ENCODE assay signal across 26 cellular contexts in the genomic region with DNA sequence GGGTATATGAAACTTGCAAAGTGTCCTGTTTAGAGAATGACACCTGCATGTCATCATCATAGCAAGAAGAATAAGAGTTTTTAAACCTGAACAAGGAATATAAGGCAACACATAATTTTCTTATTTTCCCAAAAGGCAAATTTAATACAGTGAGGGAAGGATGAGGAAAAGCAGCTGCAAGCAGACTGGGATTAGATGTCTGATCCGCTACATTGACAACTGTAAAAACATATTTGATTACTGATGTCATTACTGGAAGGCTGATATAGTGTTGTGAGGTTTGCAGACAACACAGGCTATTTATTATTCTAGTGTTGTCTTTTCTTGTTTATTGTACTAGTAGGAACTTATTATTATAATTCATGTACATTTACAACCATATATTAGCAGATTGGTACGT.
"Had no signal": no experiment of that assay in that cellular context is flagged by ENCODE, and none has a peak within 500 bp of the region (broad histone marks: within the 10 kb centered on the region; RNA-seq: fewer than 3 reads in every experiment).

No MANE protein-coding gene starts in this region.

- H3K9me3 Mint-ChIP-seq: central memory CD8-positive, alpha-beta T cell; naive B cell; stimulated activated naive CD8-positive, alpha-beta T cell treated with anti-CD3 and anti-CD28 coated beads, Interleukin-15, amount 100 ng/mL, for 72 hours had no signal

- H3K27me3 Mint-ChIP-seq: central memory CD8-positive, alpha-beta T cell; effector memory CD8-positive, alpha-beta T cell; naive B cell; natural killer cell treated with Interleukin-12 subunit alpha and Interleukin-12 subunit beta and Interleukin-15 and Interleukin-18, amount 100 ng/mL, for 72 hours; stimulated activated naive CD8-positive, alpha-beta T cell treated with anti-CD3 and anti-CD28 coated beads, Interleukin-15, amount 100 ng/mL, for 72 hours had no signal

- H3K9me3 ChIP-seq: esophagus squamous epithelium, left ventricle myocardium inferior, lower lobe of right lung, prostate gland, right atrium auricular region, sigmoid colon, thoracic aorta, tibial nerve, upper lobe of left lung had no signal

- H3K4me1 Mint-ChIP-seq: central memory CD8-positive, alpha-beta T cell; immature natural killer cell; naive B cell; stimulated activated naive CD8-positive, alpha-beta T cell treated with anti-CD3 and anti-CD28 coated beads, Interleukin-15, amount 100 ng/mL, for 72 hours had no signal

- H3K4me1 ChIP-seq: esophagus squamous epithelium, left ventricle myocardium inferior, lower lobe of right lung, prostate gland, right atrium auricular region, upper lobe of left lung had no signal

- H3K36me3 ChIP-seq: esophagus squamous epithelium, left ventricle myocardium inferior, lower lobe of right lung, prostate gland, right atrium auricular region, sigmoid colon, thoracic aorta, tibial nerve, upper lobe of left lung had no signal

- H3K27ac ChIP-seq: coronary artery, esophagus squamous epithelium, left ventricle myocardium inferior, lower lobe of right lung, prostate gland, right atrium auricular region, sigmoid colon, thoracic aorta, tibial nerve, upper lobe of left lung had no signal

- H3K27me3 ChIP-seq: esophagus squamous epithelium, right atrium auricular region, sigmoid colon, tibial nerve, upper lobe of left lung had no signal

- H3K4me3 ChIP-seq: coronary artery, esophagus squamous epithelium, left ventricle myocardium inferior, lower lobe of right lung, prostate gland, right atrium auricular region, sigmoid colon, thoracic aorta, tibial nerve, upper lobe of left lung had no signal

- H3K4me3 Mint-ChIP-seq: central memory CD8-positive, alpha-beta T cell; effector memory CD8-positive, alpha-beta T cell; immature natural killer cell; naive B cell; natural killer cell treated with Interleukin-12 subunit alpha and Interleukin-12 subunit beta and Interleukin-15 and Interleukin-18, amount 100 ng/mL, for 72 hours; stimulated activated naive CD8-positive, alpha-beta T cell treated with anti-CD3 and anti-CD28 coated beads, Interleukin-15, amount 100 ng/mL, for 72 hours had no signal

- H3K27ac Mint-ChIP-seq: effector memory CD8-positive, alpha-beta T cell; immature natural killer cell; natural killer cell treated with Interleukin-12 subunit alpha and Interleukin-12 subunit beta and Interleukin-15 and Interleukin-18, amount 100 ng/mL, for 72 hours; stimulated activated naive CD8-positive, alpha-beta T cell treated with anti-CD3 and anti-CD28 coated beads, Interleukin-15, amount 100 ng/mL, for 72 hours had no signal

- DNase-seq: dermis blood vessel endothelial cell; effector memory CD8-positive, alpha-beta T cell; erythroblast; esophagus squamous epithelium; immature natural killer cell; islet precursor cell; kidney glomerular epithelial cell; left colon; left ventricle myocardium inferior; lower lobe of right lung; naive B cell; nucleus accumbens; sigmoid colon; small intestine; stimulated activated CD4-positive, alpha-beta T cell treated with anti-CD3 and anti-CD28 coated beads, Interleukin-15, amount 100 ng/mL, for 24 hours; stimulated activated CD4-positive, alpha-beta T cell treated with anti-CD3 and anti-CD28 coated beads, Interleukin-2, amount 100 ng/mL, for 48 hours; stimulated activated naive CD4-positive, alpha-beta T cell; stimulated activated naive CD8-positive, alpha-beta T cell treated with anti-CD3 and anti-CD28 coated beads, Interleukin-15, amount 100 ng/mL, for 72 hours; upper lobe of left lung had no signal

- H3K36me3 Mint-ChIP-seq: immature natural killer cell; naive B cell; natural killer cell treated with Interleukin-12 subunit alpha and Interleukin-12 subunit beta and Interleukin-15 and Interleukin-18, amount 100 ng/mL, for 72 hours had no signal

- ATAC-seq: effector memory CD8-positive, alpha-beta T cell; left colon; lower lobe of right lung; natural killer cell treated with Interleukin-12 subunit alpha and Interleukin-12 subunit beta and Interleukin-15 and Interleukin-18, amount 100 ng/mL, for 72 hours; stimulated activated naive CD8-positive, alpha-beta T cell treated with anti-CD3 and anti-CD28 coated beads, Interleukin-15, amount 100 ng/mL, for 72 hours had no signal
